ENCODE assay signal across 20 cellular contexts in the genomic region with DNA sequence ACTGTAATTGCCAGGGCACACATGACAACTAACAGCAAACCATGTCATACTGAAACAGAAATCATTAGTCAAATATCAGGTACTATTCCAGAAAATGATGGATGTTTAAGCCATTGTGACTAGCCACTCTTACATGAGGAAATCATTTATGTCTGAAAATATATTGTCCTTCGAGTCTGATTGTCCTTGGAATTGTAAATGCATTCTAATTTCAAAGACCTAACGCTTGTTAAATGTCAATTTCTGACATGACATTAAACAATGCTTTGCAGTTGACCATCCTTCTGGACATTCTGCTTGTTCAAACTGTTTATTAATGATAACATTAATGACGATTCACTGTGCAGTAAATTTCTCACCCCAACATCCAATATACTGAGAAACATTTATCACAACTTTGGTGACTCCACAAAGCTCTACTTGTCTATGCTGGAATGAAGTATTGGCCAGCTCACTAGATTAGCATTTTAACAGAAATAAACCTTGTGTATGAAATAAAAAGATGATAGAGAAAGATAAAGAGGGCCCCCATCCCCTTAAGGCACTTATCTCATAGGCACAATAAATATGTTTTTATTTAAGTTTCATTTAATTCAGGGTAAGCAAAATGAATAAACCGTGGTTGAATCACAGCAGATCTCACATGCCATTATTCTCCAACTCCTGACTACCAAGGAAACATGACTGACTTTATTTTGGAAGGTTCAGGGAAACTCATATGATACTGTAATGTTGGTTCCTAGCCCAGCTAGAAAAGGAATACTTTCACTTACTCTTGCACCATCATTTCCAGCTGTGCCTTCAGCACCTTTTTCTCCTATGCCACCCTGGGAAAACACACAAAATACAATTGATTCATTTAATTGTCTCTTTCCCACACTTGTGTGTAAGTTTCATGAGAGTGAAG.
"Had no signal": no experiment of that assay in that cellular context is flagged by ENCODE, and none has a peak within 500 bp of the region (broad histone marks: within the 10 kb centered on the region; RNA-seq: fewer than 3 reads in every experiment).

No MANE protein-coding gene starts in this region.

- H3K4me1 Mint-ChIP-seq: brain; stimulated activated naive B cell treated with anti-CD40 and anti-IgM and Interleukin-4, amounts not matched to agents 10 μg/mL and 1 μg/mL and 100 μg/mL, for 72 hours had no signal

- H3K9me3 Mint-ChIP-seq: brain; dendritic cell treated with granulocyte-macrophage colony-stimulating factor and Interleukin-4, amounts not matched to agents 40 ng/mL and 50 ng/mL, for 4 days; stimulated activated naive B cell treated with anti-CD40 and anti-IgM and Interleukin-4, amounts not matched to agents 10 μg/mL and 1 μg/mL and 100 μg/mL, for 72 hours; T-helper 1 cell treated with Interleukin-12 subunit alpha and Interleukin-12 subunit beta and Interleukin-4 antibody, amounts not matched to agents 30 μg/mL and 1 μg/mL, for 36 hours had no signal

- H3K27me3 Mint-ChIP-seq: activated naive CD8-positive, alpha-beta T cell; brain; dendritic cell treated with granulocyte-macrophage colony-stimulating factor and Interleukin-4, amounts not matched to agents 40 ng/mL and 50 ng/mL, for 4 days; natural killer cell treated with Interleukin-12 subunit alpha and Interleukin-12 subunit beta and Interleukin-15 and Interleukin-18, amount 100 ng/mL, for 72 hours; progenitor cell of endocrine pancreas; stimulated activated naive B cell treated with anti-CD40 and anti-IgM and Interleukin-4, amounts not matched to agents 10 μg/mL and 1 μg/mL and 100 μg/mL, for 72 hours had no signal

- H3K27ac ChIP-seq: right atrium auricular region, transverse colon had no signal

- H3K4me3 ChIP-seq: right atrium auricular region, transverse colon had no signal

- H3K27me3 ChIP-seq: right atrium auricular region, transverse colon had no signal

- H3K9me3 ChIP-seq: right atrium auricular region, transverse colon had no signal

- H3K4me1 ChIP-seq: right atrium auricular region, transverse colon had no signal

- H3K27ac Mint-ChIP-seq: activated naive CD8-positive, alpha-beta T cell; dendritic cell treated with granulocyte-macrophage colony-stimulating factor and Interleukin-4, amounts not matched to agents 40 ng/mL and 50 ng/mL, for 4 days; natural killer cell treated with Interleukin-12 subunit alpha and Interleukin-12 subunit beta and Interleukin-15 and Interleukin-18, amount 100 ng/mL, for 72 hours; progenitor cell of endocrine pancreas; stimulated activated naive B cell treated with anti-CD40 and anti-IgM and Interleukin-4, amounts not matched to agents 10 μg/mL and 1 μg/mL and 100 μg/mL, for 72 hours; T-helper 1 cell treated with Interleukin-12 subunit alpha and Interleukin-12 subunit beta and Interleukin-4 antibody, amounts not matched to agents 30 μg/mL and 1 μg/mL, for 36 hours had no signal

- H3K4me3 Mint-ChIP-seq: activated naive CD8-positive, alpha-beta T cell; brain; dendritic cell treated with granulocyte-macrophage colony-stimulating factor and Interleukin-4, amounts not matched to agents 40 ng/mL and 50 ng/mL, for 4 days; natural killer cell treated with Interleukin-12 subunit alpha and Interleukin-12 subunit beta and Interleukin-15 and Interleukin-18, amount 100 ng/mL, for 72 hours; stimulated activated naive B cell treated with anti-CD40 and anti-IgM and Interleukin-4, amounts not matched to agents 10 μg/mL and 1 μg/mL and 100 μg/mL, for 72 hours; T-helper 1 cell treated with Interleukin-12 subunit alpha and Interleukin-12 subunit beta and Interleukin-4 antibody, amounts not matched to agents 30 μg/mL and 1 μg/mL, for 36 hours had no signal

- DNase-seq: activated CD4-positive, alpha-beta T cell treated with anti-CD3 and anti-CD28 coated beads for 4 hours; activated CD8-positive, alpha-beta memory T cell treated with anti-CD3 and anti-CD28 coated beads, Interleukin-2, amount 50 U/mL, for 48 hours; activated gamma-delta T cell treated with Interleukin-2 at 50 U/mL for 16 hours; amygdala; central memory CD4-positive, alpha-beta T cell; effector memory CD4-positive, alpha-beta T cell; mesendoderm; occipital lobe; stimulated activated CD4-positive, alpha-beta T cell treated with anti-CD3 and anti-CD28 coated beads, Interleukin-15, amount 100 ng/mL, for 24 hours; stimulated activated CD4-positive, alpha-beta T cell treated with anti-CD3 and anti-CD28 coated beads, Interleukin-4, amount 100 ng/mL, for 1 hour; stimulated activated naive B cell treated with anti-CD40 and anti-IgM and Interleukin-4, amounts not matched to agents 10 μg/mL and 1 μg/mL and 100 μg/mL, for 72 hours; substantia nigra; transverse colon had no signal

- H3K36me3 Mint-ChIP-seq: natural killer cell treated with Interleukin-12 subunit alpha and Interleukin-12 subunit beta and Interleukin-15 and Interleukin-18, amount 100 ng/mL, for 72 hours; stimulated activated naive B cell treated with anti-CD40 and anti-IgM and Interleukin-4, amounts not matched to agents 10 μg/mL and 1 μg/mL and 100 μg/mL, for 72 hours had no signal
